In genomic region chr18:68428026-68428425, GRCh38 we compare ENCODE assay signal across 9 cellular contexts.
DNase-seq lines count a peak whose midpoint lies in the region; ATAC-seq and TF ChIP-seq lines count a peak whose summit lies in the region.
"Had no signal": no experiment of that assay in that cellular context is flagged by ENCODE, and none has a peak within 500 bp of the region (broad histone marks: within the 10 kb centered on the region; RNA-seq: fewer than 3 reads in every experiment).

No MANE protein-coding gene starts in this region.

- 76 to 82% methylated on average over 2 of the region's 2 CpGs for WGBS in aorta, 2 donors

- DNase-seq in NCI-H345 (lab: John Stamatoyannopoulos, UW), result peak; percentile 35
- no peak for DNase-seq in NCI-H345 treated with DMSO at 0.1 percent for 48 hours (lab: John Stamatoyannopoulos, UW; ENCODE audit: unreplicated experiment)
- DNase-seq in PC-3, result peak; percentile 84
- DNase-seq in fibroblast of the aortic adventitia (ENCODE audit: low read depth), result peak; percentile 73
- DNase-seq in stromal cell of bone marrow (ENCODE audit: low read depth), result peak; percentile 74
- DNase-seq in stimulated activated CD4-positive, alpha-beta T cell treated with anti-CD3 and anti-CD28 coated beads, Interleukin-4, amount 100 ng/mL, for 4 hours, result no peak
- DNase-seq in aorta, result no peak
- DNase-seq: colonic mucosa had no signal

- no peak overlapping the region for H2AFZ ChIP-seq in PC-3 (ENCODE audit: low read length)

- no peaks in the 10 kb centered on the region for H4K20me1 ChIP-seq in PC-3 (ENCODE audit: low read length)

- no peaks in the 10 kb centered on the region for H3K9me3 ChIP-seq in PC-3 (ENCODE audit: low read length)
- H3K9me3 ChIP-seq in aorta (ENCODE audit: control insufficient read depth, low read length), result no peaks in the 10 kb centered on the region
- H3K9me3 ChIP-seq: colonic mucosa had no signal

- H3K4me3 ChIP-seq in PC-3 (ENCODE audit: low read length) (no peak overlapping the region), fibroblast of the aortic adventitia (ENCODE audit: low read depth, low read length) (no peak overlapping the region), aorta (ENCODE audit: low read length in 2 of 2) (no peak overlapping the region)
- H3K4me3 ChIP-seq: colonic mucosa had no signal

- POLR2A ChIA-PET in PC-3 (lab: Charles Lee; ENCODE audit: unreplicated experiment), result no interaction called here

- H3F3A ChIP-seq in PC-3 (ENCODE audit: low read length, unreplicated experiment), result no peaks in the 10 kb centered on the region

- no peak overlapping the region for H3K9ac ChIP-seq in PC-3 (ENCODE audit: low read length)

- intact Hi-C loops in PC-3 (cut with micrococcal nuclease) (no loop called here), aorta (cut with DNase I) (no loop called here)

- H3K36me3 ChIP-seq in PC-3 (ENCODE audit: low read depth, low read length) (no peaks in the 10 kb centered on the region), aorta (ENCODE audit: control insufficient read depth in 1 of 2, insufficient read depth in 2 of 2, low read length in 1 of 2) (no peaks in the 10 kb centered on the region)
- H3K36me3 ChIP-seq: colonic mucosa had no signal

- ATAC-seq in PC-3 (peak; percentile 88), HG03095 (IDR thresholded peaks at IDR 0.05; ENCODE audit: unreplicated experiment) (no peak), aorta (ENCODE audit: low FRiP score) (no peak)

- no TSS peak for BruUV-seq in PC-3 (replicated peaks; lab: Mats Ljungman, UMichigan)

- TF ChIP-seq CTCF in PC-3 (conservative IDR thresholded peaks at IDR 0.05; ENCODE audit: low read depth, low read length) (no peak), fibroblast of the aortic adventitia (IDR thresholded peaks at IDR 0.05; ENCODE audit: insufficient read depth, low read length) (no peak)

- H3K79me2 ChIP-seq in PC-3 (ENCODE audit: low read length), result no peaks in the 10 kb centered on the region

- CTCF ChIA-PET in PC-3 (lab: Charles Lee), result no interaction called here

- no peaks in the 10 kb centered on the region for H3K9me2 ChIP-seq in PC-3 (replicated peaks; ENCODE audit: low read length)

- H3K27ac ChIP-seq in PC-3 (ENCODE audit: low read length) (peak overlapping the region; percentile 46), aorta (ENCODE audit: low read depth in 1 of 2, low read length in 2 of 2) (no peak overlapping the region)
- H3K27ac ChIP-seq: colonic mucosa had no signal

- H3K27me3 ChIP-seq in PC-3 (ENCODE audit: low read length) (no peaks in the 10 kb centered on the region), aorta (ENCODE audit: control insufficient read depth in 1 of 2, insufficient read depth in 2 of 2, low read length in 1 of 2) (no peaks in the 10 kb centered on the region)
- H3K27me3 ChIP-seq: colonic mucosa had no signal

- H3K4me1 ChIP-seq in PC-3 (ENCODE audit: insufficient read depth, low read length) (peaks cover 49% of the 10 kb centered on the region), aorta (ENCODE audit: control insufficient read depth in 1 of 2, insufficient read depth in 2 of 2, low read length in 2 of 2) (no peaks in the 10 kb centered on the region)
- H3K4me1 ChIP-seq: colonic mucosa had no signal

- H3K4me2 ChIP-seq in PC-3 (ENCODE audit: low read length), result no peak overlapping the region; the same call in 1 of the 2 replicates

Comparison
In these comparisons a context has a peak if more than half of its experiments do, and no peak if none do; other contexts are left out.
1. DNase-seq: peak in NCI-H345 (single experiment), PC-3 (single experiment), fibroblast of the aortic adventitia (single experiment) and stromal cell of bone marrow (single experiment); none in NCI-H345 treated with DMSO at 0.1 percent for 48 hours (single experiment), stimulated activated CD4-positive, alpha-beta T cell treated with anti-CD3 and anti-CD28 coated beads, Interleukin-4, amount 100 ng/mL, for 4 hours (0 of 2) and aorta (0 of 2).